28 cellular contexts compared by ENCODE assay signal in the genomic region with DNA sequence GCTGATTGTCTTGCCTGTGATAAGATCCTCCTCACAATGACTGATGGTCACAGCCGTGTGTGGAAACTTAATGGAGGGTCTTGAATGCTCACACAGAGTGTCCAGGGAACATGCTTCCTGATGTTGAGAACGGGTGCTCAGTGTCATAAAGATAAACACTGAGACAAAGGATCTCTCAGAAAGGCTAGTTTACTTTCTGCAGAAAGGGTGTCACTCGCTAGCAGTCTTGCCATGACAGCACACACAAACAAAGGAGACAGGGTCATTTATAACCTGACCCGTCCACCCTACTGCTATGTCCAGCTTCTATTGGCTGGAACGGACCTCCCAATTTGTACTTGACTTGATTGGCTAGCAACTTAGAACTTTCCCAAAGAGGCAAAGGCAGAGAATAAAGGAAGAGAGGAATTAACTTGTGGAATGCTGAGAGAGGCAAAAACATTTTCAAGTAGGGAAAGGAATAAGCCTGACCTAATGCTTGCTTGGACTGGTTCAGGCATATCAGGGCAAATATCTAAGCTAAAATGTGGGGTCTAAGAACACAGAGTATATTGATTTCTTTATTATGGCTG. TPM values are rescaled to one million over a fixed set of nuclear protein-coding genes. Genes with fewer than 3 reads are reported as not detected.
"Had no signal": no experiment of that assay in that cellular context is flagged by ENCODE, and none has a peak within 500 bp of the region (broad histone marks: within the 10 kb centered on the region; RNA-seq: fewer than 3 reads in every experiment).

No MANE protein-coding gene starts in this region.

- H3K4me1 ChIP-seq: esophagus squamous epithelium, gastrocnemius medialis, heart right ventricle, left lung, lower lobe of right lung had no signal

- H3K4me1 Mint-ChIP-seq: mesothelial cell of epicardium, naive B cell, natural killer cell had no signal

- ATAC-seq: gastrocnemius medialis, heart right ventricle, left cardiac atrium, left lung, left ventricle myocardium superior, lower lobe of right lung, mucosa of descending colon, natural killer cell had no signal

- H3K9me3 ChIP-seq: esophagus squamous epithelium, gastrocnemius medialis, heart right ventricle, left lung, lower lobe of right lung had no signal

- H3K36me3 ChIP-seq: esophagus squamous epithelium, gastrocnemius medialis, heart right ventricle, left lung, lower lobe of right lung had no signal

- H3K9me3 Mint-ChIP-seq: natural killer cell had no signal

- H3K27ac Mint-ChIP-seq: mesothelial cell of epicardium, natural killer cell had no signal

- H3K36me3 Mint-ChIP-seq: naive B cell, natural killer cell had no signal

- DNase-seq: dermis blood vessel endothelial cell; dorsolateral prefrontal cortex; effector CD4-positive, alpha-beta T cell; effector memory CD4-positive, alpha-beta T cell; esophagus squamous epithelium; foreskin fibroblast; foreskin melanocyte; gastrocnemius medialis; glutamatergic neuron; head of caudate nucleus; heart right ventricle; hippocampal formation; left cardiac atrium; left lung; left ventricle myocardium superior; lower lobe of right lung; mesenchymal stem cell; mucosa of descending colon; naive B cell; natural killer cell had no signal

- H3K4me3 ChIP-seq: coronary artery, dorsolateral prefrontal cortex, esophagus squamous epithelium, gastrocnemius medialis, heart right ventricle, left lung, lower lobe of right lung, mucosa of descending colon had no signal

- H3K27ac ChIP-seq: coronary artery, dorsolateral prefrontal cortex, esophagus squamous epithelium, gastrocnemius medialis, heart right ventricle, left lung, lower lobe of right lung had no signal

- H3K4me3 Mint-ChIP-seq: mesothelial cell of epicardium, natural killer cell had no signal

- H3K27me3 ChIP-seq: gastrocnemius medialis had no signal

RNA-seq across cellular contexts. Expression of gene PSG9, which starts 39.0 kb away (rescaled TPM):
- total RNA-seq: dermis blood vessel endothelial cell, dorsolateral prefrontal cortex, endothelial cell of umbilical vein, esophagus squamous epithelium, gastrocnemius medialis, heart right ventricle, kidney epithelial cell, left cardiac atrium, left lung, left ventricle myocardium superior, lower leg skin, lower lobe of right lung, lung microvascular endothelial cell, mesenteric fat pad, mesothelial cell of epicardium, mucosa of descending colon, myocyte, natural killer cell had no signal
- polyA plus RNA-seq: endothelial cell of umbilical vein, heart right ventricle had no signal

RNA-seq across cellular contexts. Expression of gene CD177, which starts 45.2 kb away (rescaled TPM):
- total RNA-seq: dermis blood vessel endothelial cell, mesothelial cell of epicardium, natural killer cell had no signal
- polyA plus RNA-seq: endothelial cell of umbilical vein had no signal
